8 cellular contexts compared by ENCODE assay signal in genomic region chr1:112954945-112955677, GRCh38. TPM values are rescaled to one million over a fixed set of nuclear protein-coding genes. Genes with fewer than 3 reads are reported as not detected.
DNase-seq lines count a peak whose midpoint lies in the region; ATAC-seq and TF ChIP-seq lines count a peak whose summit lies in the region.

No MANE protein-coding gene starts in this region.

- H4K20me1 ChIP-seq in DND-41 (ENCODE audit: insufficient read depth, low read length), result peaks cover 42% of the 10 kb centered on the region; the same call in 1 of the 2 replicates
- H4K20me1 ChIP-seq in SK-N-SH (ENCODE audit: insufficient read depth), result no peaks in the 10 kb centered on the region; the same call in 1 of the 2 replicates

- peaks cover 68% of the 10 kb centered on the region for H3K4me1 ChIP-seq in DND-41 (ENCODE audit: insufficient read depth, low read length)
- H3K4me1 ChIP-seq in SK-N-SH (ENCODE audit: control insufficient read depth in 1 of 2, insufficient read depth in 2 of 2, low read depth in 1 of 2, low read length in 1 of 2), result peaks cover 18 to 21% of the 10 kb centered on the region in 2 experiments; a peak in 3 of 4 replicates
- H3K4me1 ChIP-seq in heart left ventricle, result peaks cover 0 to 68% (median 30%) of the 10 kb centered on the region in 12 donors
- H3K4me1 ChIP-seq in vagina, result peaks cover 54% of the 10 kb centered on the region

- H3K79me2 ChIP-seq in DND-41 (ENCODE audit: insufficient read depth, low read length) (peaks cover 98% of the 10 kb centered on the region), SK-N-SH (ENCODE audit: insufficient read depth) (peaks cover 94% of the 10 kb centered on the region)

- TF ChIP-seq POLR2A in heart left ventricle (IDR thresholded peaks at IDR 0.05) (no peak), vagina (IDR thresholded peaks at IDR 0.05) (no peak)

- TF ChIP-seq CTCF in DND-41 (IDR thresholded peaks at IDR 0.05; ENCODE audit: borderline replicate concordance, extremely low read depth, low read length, poor library complexity, severe bottlenecking) (peak; percentile 15), SK-N-SH (IDR thresholded peaks at IDR 0.05) (no peak), heart left ventricle (IDR thresholded peaks at IDR 0.05) (peak in 1 of 12 donors; percentile 19), vagina (IDR thresholded peaks at IDR 0.05) (no peak)

- peak overlapping the region; percentile 98 for H3K27ac Mint-ChIP-seq in activated naive CD8-positive, alpha-beta T cell

- peak overlapping the region; percentile 100 for H2AFZ ChIP-seq in DND-41 (ENCODE audit: low read depth, low read length)
- H2AFZ ChIP-seq in SK-N-SH (ENCODE audit: low read depth), result peak overlapping the region; percentile 86

- POLR2A ChIA-PET in SK-N-SH (lab: Yijun Ruan, JAX), result interaction anchor here (1.0 to 1.3 kb wide), 3 partner anchors 87 to 117 kb away, joined by 3 to 6 read pairs (median 5); partner anchors contain the start of gene LRIG2

- CTCF ChIA-PET in SK-N-SH (lab: Yijun Ruan, JAX), result interaction anchor here (0.6 to 2.8 kb wide), 8 partner anchors 19 to 240 kb away, joined by 3 to 17 read pairs (median 5); partner anchors contain the start of genes LRIG2 and PPM1J

- H3K27ac ChIP-seq in DND-41 (ENCODE audit: low read length) (peak overlapping the region; percentile 93), SK-N-SH (ENCODE audit: low read depth in 2 of 2, low read length in 1 of 2) (peak overlapping the region; percentile 88 to 89), heart left ventricle (peak overlapping the region; percentile 66 to 97 (median 94)), vagina (peak overlapping the region; percentile 92)

- H3F3A ChIP-seq in SK-N-SH (replicated peaks; ENCODE audit: insufficient read depth), result peaks cover 20% of the 10 kb centered on the region

- H3K4me3 ChIP-seq in DND-41 (ENCODE audit: low read depth in 1 of 2, low read length in 2 of 2), result peak overlapping the region; percentile 61 to 96
- H3K4me3 ChIP-seq in Jurkat, Clone E6-1 (ENCODE audit: low read length), result peak overlapping the region; percentile 89
- peak overlapping the region; percentile 66 to 91 for H3K4me3 ChIP-seq in SK-N-SH (ENCODE audit: low read depth in 2 of 2, low read length in 1 of 2)
- H3K4me3 ChIP-seq in heart left ventricle, result peak overlapping the region; percentile 51 to 92 (median 71)
- H3K4me3 ChIP-seq in vagina, result peak overlapping the region; percentile 66 to 93

- no peaks in the 10 kb centered on the region for H3K27me3 Mint-ChIP-seq in activated naive CD8-positive, alpha-beta T cell

- 2% methylated on average over 13 of the region's 25 CpGs for WGBS in SK-N-SH (ENCODE audit: low lambda C conversion rate)
- WGBS in heart left ventricle, 4 donors, result 1 to 2% (median 2%) methylated on average over 21 to 25 of the region's 25 CpGs

- H3K9ac ChIP-seq in DND-41 (ENCODE audit: low read depth, low read length) (peak overlapping the region; percentile 91), SK-N-SH (peak overlapping the region; percentile 89)

- H3K9me3 Mint-ChIP-seq in activated naive CD8-positive, alpha-beta T cell (ENCODE audit: low read depth), result no peaks in the 10 kb centered on the region

- no peaks in the 10 kb centered on the region for H3K9me2 ChIP-seq in SK-N-SH

- H3K4me2 ChIP-seq in DND-41 (ENCODE audit: insufficient read depth, low read length), result peak overlapping the region; percentile 87
- H3K4me2 ChIP-seq in SK-N-SH, result peak overlapping the region; percentile 93

- peaks cover 21% of the 10 kb centered on the region for H3K36me3 Mint-ChIP-seq in activated naive CD8-positive, alpha-beta T cell

- H3K4me1 Mint-ChIP-seq in activated naive CD8-positive, alpha-beta T cell (ENCODE audit: low read depth), result peaks cover 60% of the 10 kb centered on the region

- no peak for TF ChIP-seq RAD21 in SK-N-SH (IDR thresholded peaks at IDR 0.05; ENCODE audit: low read length)

- TF ChIP-seq EP300 in SK-N-SH (IDR thresholded peaks at IDR 0.05; ENCODE audit: borderline replicate concordance in 1 of 2, low read depth in 1 of 2, low read length in 1 of 2), result no peak

- H3K9me3 ChIP-seq in DND-41 (ENCODE audit: insufficient read depth, low read length, severe bottlenecking) (no peaks in the 10 kb centered on the region), SK-N-SH (no peaks in the 10 kb centered on the region), heart left ventricle (no peaks in the 10 kb centered on the region), vagina (no peaks in the 10 kb centered on the region)

- intact Hi-C loops in heart left ventricle (cut with DNase I), result loop anchor here (1.0 to 10.0 kb wide), 13 partner anchors 42 to 238 kb away; partner anchors contain the start of gene PPM1J (in 3 of the 10)
- intact Hi-C loops in posterior vena cava (cut with DNase I), result loop anchor here in 1 of 2 donors (5.0 to 10.0 kb wide), 3 partner anchors 42 to 87 kb away; no protein-coding TSS in a partner anchor
- intact Hi-C loops in vagina (cut with DNase I), result loop anchor here (10.0 kb wide), 1 partner anchor 70 kb away; no protein-coding TSS in a partner anchor

- H3K36me3 ChIP-seq in DND-41 (ENCODE audit: insufficient read depth, low read length) (peaks cover 10% of the 10 kb centered on the region; the same call in 1 of the 2 replicates), SK-N-SH (replicated peaks in 1 of 2; ENCODE audit: control insufficient read depth in 1 of 2, insufficient read depth in 2 of 2, low read length in 1 of 2) (peaks cover 2 to 3% of the 10 kb centered on the region in 2 experiments), heart left ventricle (peaks cover 0 to under 1% (median 0%) of the 10 kb centered on the region in 9 donors), vagina (no peaks in the 10 kb centered on the region)

- ATAC-seq in DND-41 (ENCODE audit: insufficient read depth, low read depth), result peak; percentile 57
- peak; percentile 14 for ATAC-seq in GM21619 (IDR thresholded peaks at IDR 0.05; ENCODE audit: unreplicated experiment)
- peak; percentile 39 to 59 (median 47) for ATAC-seq in heart left ventricle

- H3K4me3 Mint-ChIP-seq in activated naive CD8-positive, alpha-beta T cell, result peak overlapping the region; percentile 95

- DNase-seq in DND-41 (peak; percentile 77), SK-N-SH (peak; percentile 70), heart left ventricle (peak; percentile 56 to 77 (median 68)), posterior vena cava (ENCODE audit: low spot score) (peak; percentile 83), vagina (ENCODE audit: extremely low spot score in 2 of 2) (peak in 1 of 2 donors; percentile 88)
- peak; percentile 45 for DNase-seq in Jurkat, Clone E6-1 (ENCODE audit: low read depth, low spot score)

- no peaks in the 10 kb centered on the region for H3K27me3 ChIP-seq in DND-41 (ENCODE audit: insufficient read depth, low read length, poor library complexity)
- H3K27me3 ChIP-seq in SK-N-SH (ENCODE audit: insufficient read depth), result no peaks in the 10 kb centered on the region
- no peaks in the 10 kb centered on the region for H3K27me3 ChIP-seq in heart left ventricle
- H3K27me3 ChIP-seq in vagina, result no peaks in the 10 kb centered on the region

TF ChIP-seq in SK-N-SH, 30 proteins besides CTCF, POLR2A, EP300 and RAD21 (continues in another document):
- TF ChIP-seq NFIC (IDR thresholded peaks at IDR 0.05; ENCODE audit: borderline replicate concordance), result no peak
- TF ChIP-seq MEF2A (IDR thresholded peaks at IDR 0.05; ENCODE audit: borderline replicate concordance, low read depth), result no peak
- TF ChIP-seq PBX3 (IDR thresholded peaks at IDR 0.05), result peak; percentile 21; the same call in 1 of the 2 replicates
- TF ChIP-seq FOXM1 (IDR thresholded peaks at IDR 0.05; ENCODE audit: low read depth), result no peak
- no peak for TF ChIP-seq IRF3 (IDR thresholded peaks at IDR 0.05; ENCODE audit: low read depth, low read length)
- no peak for TF ChIP-seq FOXJ3 (CRISPR knock-in tag; IDR thresholded peaks at IDR 0.05)
- no peak for TF ChIP-seq GABPA (IDR thresholded peaks at IDR 0.05; ENCODE audit: low read depth)
- TF ChIP-seq TEAD4 (IDR thresholded peaks at IDR 0.05; ENCODE audit: borderline replicate concordance, insufficient read depth), result no peak

RNA-seq across cellular contexts. Expression of gene SLC16A1, which starts 0.9 kb away (rescaled TPM):
- 52.6 TPM for polyA plus RNA-seq in Jurkat, Clone E6-1 (2012; ENCODE audit: insufficient read depth, insufficient read length)
- 34.2 and 49.0 TPM in 2 replicates for polyA plus RNA-seq in SK-N-SH (2012; rRNA removed)
- polyA plus RNA-seq in SK-N-SH (2012; cell fraction: cytosol; rRNA removed), result 31.6 and 39.7 TPM in 2 replicates
- 14.7 and 37.7 TPM in 2 replicates for polyA plus RNA-seq in SK-N-SH (2012; cell fraction: nucleus; rRNA removed)
- total RNA-seq in heart left ventricle, result 100 to 1,000 TPM; 116 to 192 (median 133) TPM
- polyA plus RNA-seq in heart left ventricle, result 10 to 100 TPM; 60.5 to 75.1 TPM
- 10 to 100 TPM; 34.0 to 39.7 TPM for total RNA-seq in posterior vena cava
- 12.8 TPM for total RNA-seq in vagina
